1 cellular context compared by ENCODE assay signal in the genomic region with DNA sequence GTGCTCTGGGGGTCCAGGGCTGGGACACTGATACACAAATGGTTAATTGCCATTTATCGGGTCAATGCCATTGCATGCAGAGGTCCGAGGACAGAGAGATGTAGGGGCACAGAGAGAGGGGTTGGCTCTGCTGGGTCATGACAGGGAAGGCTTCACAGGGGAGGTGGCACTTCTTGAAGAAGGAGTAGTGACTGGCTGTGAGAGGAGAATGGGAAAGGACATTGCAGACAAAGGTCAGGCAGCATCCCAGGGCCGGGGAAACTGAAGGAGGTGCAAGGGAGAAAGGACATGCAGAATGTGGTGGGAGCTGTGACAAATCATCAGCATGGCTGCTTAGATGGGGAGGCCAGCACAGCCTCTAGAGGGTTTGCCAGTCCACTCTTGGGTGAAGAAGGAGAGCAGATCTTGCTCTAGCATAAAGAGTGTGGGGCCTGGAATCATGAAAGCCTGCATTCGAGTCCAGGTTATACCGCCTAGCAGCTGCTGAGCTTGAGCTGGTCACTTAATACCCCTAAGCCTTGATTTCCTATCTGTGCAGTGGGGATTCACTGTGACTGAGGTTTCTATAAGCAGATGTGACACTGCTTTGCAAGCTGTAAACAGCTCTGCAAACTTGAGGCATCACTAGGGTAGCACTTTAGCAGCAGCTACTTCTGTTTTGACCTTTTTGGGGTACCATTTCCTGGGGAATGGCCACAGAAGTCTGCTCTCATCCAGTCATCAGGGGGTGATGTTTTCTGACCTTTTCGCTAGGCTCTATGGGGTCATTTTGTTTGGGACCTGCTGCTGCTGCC.
TF ChIP-seq lines count a peak whose summit lies in the region.

No MANE protein-coding gene starts in this region.

TF ChIP-seq in HCT116, 20 proteins besides CTCF, POLR2A, EP300 and RAD21:
- no peak for TF ChIP-seq JUND (IDR thresholded peaks at IDR 0.05)
- TF ChIP-seq SP1 (IDR thresholded peaks at IDR 0.05; ENCODE audit: low read depth) = no peak
- no peak for TF ChIP-seq TCF7L2 (IDR thresholded peaks at IDR 0.05; ENCODE audit: borderline replicate concordance, extremely low read depth, insufficient read depth, insufficient read length)
- TF ChIP-seq, protein P1, sequence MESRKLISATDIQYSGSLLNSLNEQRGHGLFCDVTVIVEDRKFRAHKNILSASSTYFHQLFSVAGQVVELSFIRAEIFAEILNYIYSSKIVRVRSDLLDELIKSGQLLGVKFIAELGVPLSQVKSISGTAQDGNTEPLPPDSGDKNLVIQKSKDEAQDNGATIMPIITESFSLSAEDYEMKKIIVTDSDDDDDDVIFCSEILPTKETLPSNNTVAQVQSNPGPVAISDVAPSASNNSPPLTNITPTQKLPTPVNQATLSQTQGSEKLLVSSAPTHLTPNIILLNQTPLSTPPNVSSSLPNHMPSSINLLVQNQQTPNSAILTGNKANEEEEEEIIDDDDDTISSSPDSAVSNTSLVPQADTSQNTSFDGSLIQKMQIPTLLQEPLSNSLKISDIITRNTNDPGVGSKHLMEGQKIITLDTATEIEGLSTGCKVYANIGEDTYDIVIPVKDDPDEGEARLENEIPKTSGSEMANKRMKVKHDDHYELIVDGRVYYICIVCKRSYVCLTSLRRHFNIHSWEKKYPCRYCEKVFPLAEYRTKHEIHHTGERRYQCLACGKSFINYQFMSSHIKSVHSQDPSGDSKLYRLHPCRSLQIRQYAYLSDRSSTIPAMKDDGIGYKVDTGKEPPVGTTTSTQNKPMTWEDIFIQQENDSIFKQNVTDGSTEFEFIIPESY (IDR thresholded peaks at IDR 0.05; ENCODE audit: extremely low read depth, insufficient replicate concordance, low read length) = no peak
- TF ChIP-seq ZFX (IDR thresholded peaks at IDR 0.05) = no peak
- TF ChIP-seq, protein P2, sequence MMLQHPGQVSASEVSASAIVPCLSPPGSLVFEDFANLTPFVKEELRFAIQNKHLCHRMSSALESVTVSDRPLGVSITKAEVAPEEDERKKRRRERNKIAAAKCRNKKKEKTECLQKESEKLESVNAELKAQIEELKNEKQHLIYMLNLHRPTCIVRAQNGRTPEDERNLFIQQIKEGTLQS (IDR thresholded peaks at IDR 0.05) = no peak
- TF ChIP-seq EGR1 (IDR thresholded peaks at IDR 0.05; ENCODE audit: low read depth) = no peak
- no peak for TF ChIP-seq POLR2AphosphoS5 (IDR thresholded peaks at IDR 0.05; ENCODE audit: low read depth, low read length)
- no peak for TF ChIP-seq ZNF274 (IDR thresholded peaks at IDR 0.05; ENCODE audit: low read depth, low read length)
- TF ChIP-seq EZH2 (IDR thresholded peaks at IDR 0.05) = no peak
- no peak for TF ChIP-seq FOSL1 (IDR thresholded peaks at IDR 0.05; ENCODE audit: low read depth)
- TF ChIP-seq, protein P3, sequence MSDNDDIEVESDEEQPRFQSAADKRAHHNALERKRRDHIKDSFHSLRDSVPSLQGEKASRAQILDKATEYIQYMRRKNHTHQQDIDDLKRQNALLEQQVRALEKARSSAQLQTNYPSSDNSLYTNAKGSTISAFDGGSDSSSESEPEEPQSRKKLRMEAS (IDR thresholded peaks at IDR 0.05) = no peak
- TF ChIP-seq CBX3 (IDR thresholded peaks at IDR 0.05; ENCODE audit: low read depth) = no peak
- no peak for TF ChIP-seq SIN3A (IDR thresholded peaks at IDR 0.05; ENCODE audit: low read depth)
- TF ChIP-seq YY1 (IDR thresholded peaks at IDR 0.05; ENCODE audit: extremely low read depth, insufficient replicate concordance, low read depth, low read length) = no peak
- TF ChIP-seq, protein P4, sequence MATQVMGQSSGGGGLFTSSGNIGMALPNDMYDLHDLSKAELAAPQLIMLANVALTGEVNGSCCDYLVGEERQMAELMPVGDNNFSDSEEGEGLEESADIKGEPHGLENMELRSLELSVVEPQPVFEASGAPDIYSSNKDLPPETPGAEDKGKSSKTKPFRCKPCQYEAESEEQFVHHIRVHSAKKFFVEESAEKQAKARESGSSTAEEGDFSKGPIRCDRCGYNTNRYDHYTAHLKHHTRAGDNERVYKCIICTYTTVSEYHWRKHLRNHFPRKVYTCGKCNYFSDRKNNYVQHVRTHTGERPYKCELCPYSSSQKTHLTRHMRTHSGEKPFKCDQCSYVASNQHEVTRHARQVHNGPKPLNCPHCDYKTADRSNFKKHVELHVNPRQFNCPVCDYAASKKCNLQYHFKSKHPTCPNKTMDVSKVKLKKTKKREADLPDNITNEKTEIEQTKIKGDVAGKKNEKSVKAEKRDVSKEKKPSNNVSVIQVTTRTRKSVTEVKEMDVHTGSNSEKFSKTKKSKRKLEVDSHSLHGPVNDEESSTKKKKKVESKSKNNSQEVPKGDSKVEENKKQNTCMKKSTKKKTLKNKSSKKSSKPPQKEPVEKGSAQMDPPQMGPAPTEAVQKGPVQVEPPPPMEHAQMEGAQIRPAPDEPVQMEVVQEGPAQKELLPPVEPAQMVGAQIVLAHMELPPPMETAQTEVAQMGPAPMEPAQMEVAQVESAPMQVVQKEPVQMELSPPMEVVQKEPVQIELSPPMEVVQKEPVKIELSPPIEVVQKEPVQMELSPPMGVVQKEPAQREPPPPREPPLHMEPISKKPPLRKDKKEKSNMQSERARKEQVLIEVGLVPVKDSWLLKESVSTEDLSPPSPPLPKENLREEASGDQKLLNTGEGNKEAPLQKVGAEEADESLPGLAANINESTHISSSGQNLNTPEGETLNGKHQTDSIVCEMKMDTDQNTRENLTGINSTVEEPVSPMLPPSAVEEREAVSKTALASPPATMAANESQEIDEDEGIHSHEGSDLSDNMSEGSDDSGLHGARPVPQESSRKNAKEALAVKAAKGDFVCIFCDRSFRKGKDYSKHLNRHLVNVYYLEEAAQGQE (IDR thresholded peaks at IDR 0.05; ENCODE audit: low read depth) = no peak
- no peak for TF ChIP-seq CEBPB (IDR thresholded peaks at IDR 0.05; ENCODE audit: low read depth)
- no peak for TF ChIP-seq SRF (IDR thresholded peaks at IDR 0.05; ENCODE audit: low read depth)
